Comparison of ENCODE assay signal across 20 cellular contexts in the genomic region with DNA sequence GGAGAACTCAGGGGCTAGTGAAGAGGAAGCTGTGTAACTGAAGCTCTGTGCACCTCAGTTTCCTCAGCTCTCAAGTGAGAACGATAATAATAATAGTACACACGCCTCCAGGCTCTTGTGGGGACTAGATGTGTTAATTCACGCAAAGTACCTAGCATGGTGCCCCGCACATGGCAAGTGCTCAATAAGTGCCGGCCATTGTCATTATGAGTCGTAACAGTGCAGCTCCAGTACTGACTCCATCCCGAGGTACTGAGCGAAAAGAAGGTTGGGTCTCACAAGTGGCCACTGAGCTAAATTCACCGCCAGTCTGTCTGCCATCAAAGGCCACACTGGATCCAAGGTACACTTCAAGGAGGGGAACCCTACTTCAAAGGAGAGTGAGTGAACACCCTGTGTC. TPM values are rescaled to one million over a fixed set of nuclear protein-coding genes. Genes with fewer than 3 reads are reported as not detected.
DNase-seq lines count a peak whose midpoint lies in the region; ATAC-seq, FAIRE-seq and TF ChIP-seq lines count a peak whose summit lies in the region.
"Had no signal": no experiment of that assay in that cellular context is flagged by ENCODE, and none has a peak within 500 bp of the region (broad histone marks: within the 10 kb centered on the region; RNA-seq: fewer than 3 reads in every experiment).

No MANE protein-coding gene starts in this region.

- H2BK20ac ChIP-seq in IMR-90 (ENCODE audit: low read depth, low read length): peak overlapping the region; percentile 12; the same call in 1 of the 2 replicates

- dilution Hi-C loops in IMR-90 (cut with HindIII; ENCODE audit: low sequenced_read_pairs, unreplicated experiment): no loop called here

- H3K27me3 ChIP-seq in BLaER1: no peaks in the 10 kb centered on the region
- H3K27me3 ChIP-seq in IMR-90 (ENCODE audit: control insufficient read depth, insufficient read depth, low read length): no peaks in the 10 kb centered on the region
- H3K27me3 ChIP-seq in GM12878 (replicated peaks in 1 of 2; ENCODE audit: control insufficient read depth in 2 of 2, insufficient read depth in 2 of 2, low read length in 1 of 2): no peaks in the 10 kb centered on the region

- TF ChIP-seq EP300 in GM12878 (IDR thresholded peaks at IDR 0.05; ENCODE audit: borderline replicate concordance in 1 of 2, control insufficient read depth in 1 of 2, low read depth in 2 of 2, low read length in 2 of 2): no peak

- TF ChIP-seq RAD21 in IMR-90 (IDR thresholded peaks at IDR 0.05; ENCODE audit: low read length): no peak
- TF ChIP-seq RAD21 in GM12878 (IDR thresholded peaks at IDR 0.05; ENCODE audit: insufficient read depth, low read depth, low read length): no peak

- H3K4me2 ChIP-seq in BLaER1 (peak overlapping the region; percentile 46), IMR-90 (ENCODE audit: low read depth, low read length) (no peak overlapping the region), GM12878 (ENCODE audit: control insufficient read depth, insufficient read depth) (no peak overlapping the region)
- H3K4me2 ChIP-seq: A549 had no signal

- RAD21 ChIA-PET in GM12878 (lab: Charles Lee; ENCODE audit: unreplicated experiment): no interaction called here

- POLR2A ChIA-PET in IMR-90 (lab: Charles Lee; ENCODE audit: unreplicated experiment) (no interaction called here), GM12878 (lab: Charles Lee) (no interaction called here)

- peaks cover 64 to 82% of the 10 kb centered on the region in 2 experiments for H3K79me1 ChIP-seq in IMR-90 (ENCODE audit: low read depth in 1 of 2, low read length in 2 of 2)

- H3K9me3 ChIP-seq in BLaER1 (no peaks in the 10 kb centered on the region), IMR-90 (ENCODE audit: control insufficient read depth, insufficient read depth, low read length) (no peaks in the 10 kb centered on the region), GM12878 (replicated peaks; ENCODE audit: control insufficient read depth, insufficient read depth, low read length) (no peaks in the 10 kb centered on the region)
- H3K9me3 ChIP-seq: A549, Caco-2 had no signal

- H3K27ac ChIP-seq in BLaER1: no peak overlapping the region; the same call in 1 of the 2 replicates
- H3K27ac ChIP-seq in IMR-90 (ENCODE audit: insufficient read depth, low read length): no peak overlapping the region
- H3K27ac ChIP-seq in GM12878 (ENCODE audit: control insufficient read depth, insufficient read depth): no peak overlapping the region
- H3K27ac ChIP-seq: 22Rv1, A549, C4-2B had no signal

- no peak overlapping the region; the same call in 1 of the 2 replicates for H3K4ac ChIP-seq in IMR-90 (ENCODE audit: low read depth, low read length)

- H2BK5ac ChIP-seq in IMR-90 (ENCODE audit: low read depth, low read length, poor library complexity, severe bottlenecking): no peak overlapping the region

- H2BK15ac ChIP-seq in IMR-90 (ENCODE audit: low read depth, low read length): no peak overlapping the region

- SMC1A ChIA-PET in GM12878 (lab: Charles Lee; ENCODE audit: uncharacterized antibody, unreplicated experiment): interaction anchor here (0.7 kb wide), 1 partner anchor 13 kb away, joined by 3 read pairs; no protein-coding TSS in a partner anchor

- peaks cover 9% of the 10 kb centered on the region for H3K36me3 ChIP-seq in BLaER1
- no peaks in the 10 kb centered on the region for H3K36me3 ChIP-seq in IMR-90 (ENCODE audit: control insufficient read depth, insufficient read depth, low read length)
- peaks cover 0 to under 1% of the 10 kb centered on the region in 2 experiments; a peak in 1 of 4 replicates for H3K36me3 ChIP-seq in GM12878 (ENCODE audit: control insufficient read depth in 2 of 2, insufficient read depth in 2 of 2, low read length in 1 of 2)

- no peak for ATAC-seq in IMR-90 (ENCODE audit: low read depth)
- ATAC-seq in GM12878: no peak
- ATAC-seq: A549; CD8-positive, alpha-beta T cell had no signal

- peak overlapping the region; percentile 0; the same call in 1 of the 2 replicates for H2AK5ac ChIP-seq in IMR-90 (ENCODE audit: low read depth, low read length)

- peaks cover 30% of the 10 kb centered on the region for H3K9me1 ChIP-seq in IMR-90 (ENCODE audit: insufficient read depth, low read length)

- no peaks in the 10 kb centered on the region for H3K79me2 ChIP-seq in GM12878 (ENCODE audit: control insufficient read depth, insufficient read depth, low read length)

- 0 out of 2 replicates have a peak overlapping the region, but pooled peaks have one; percentile 10 for H2BK120ac ChIP-seq in IMR-90 (ENCODE audit: low read depth, low read length)

- 93% methylated on average over 3 of the region's 9 CpGs; no CpG with 5 or more reads in 1 of the 2 experiments for WGBS in IMR-90 (ENCODE audit: extremely low coverage in 2 of 2, insufficient read length in 1 of 2), 2 experiments
- WGBS in GM12878 (ENCODE audit: insufficient coverage, insufficient replicate concordance, low lambda C conversion rate, missing lambda C conversion rate): 98% methylated on average over 9 of the region's 9 CpGs

- no peaks in the 10 kb centered on the region for H3K4me1 Mint-ChIP-seq in activated naive CD4-positive, alpha-beta T cell treated with anti-CD3 and anti-CD28 coated beads, Interleukin-2, amount 10 ng/mL, durations not matched to agents 7 days and 5 days

- H3K4me3 Mint-ChIP-seq in activated naive CD4-positive, alpha-beta T cell treated with anti-CD3 and anti-CD28 coated beads, Interleukin-2, amount 10 ng/mL, durations not matched to agents 7 days and 5 days: no peak overlapping the region
- H3K4me3 Mint-ChIP-seq: B cell; CD4-positive, alpha-beta T cell; CD8-positive, alpha-beta T cell had no signal

- no peak overlapping the region for H3K14ac ChIP-seq in IMR-90 (replicated peaks; ENCODE audit: low read depth, low read length)

- in situ Hi-C loops in IMR-90 (cut with MboI; ENCODE audit: low sequenced_read_pairs): no loop called here
- in situ Hi-C loops in GM12878 (cut with MboI): no loop called here

- H2AK9ac ChIP-seq in IMR-90 (replicated peaks; ENCODE audit: low read depth, low read length, poor library complexity): no peak overlapping the region

- H3K4me1 ChIP-seq in BLaER1 (peaks cover 54% of the 10 kb centered on the region), IMR-90 (ENCODE audit: control insufficient read depth, insufficient read depth, low read length) (peaks cover 16% of the 10 kb centered on the region), GM12878 (ENCODE audit: control insufficient read depth, insufficient read depth, low read length) (no peaks in the 10 kb centered on the region)

- TF ChIP-seq CTCF in IMR-90 (conservative IDR thresholded peaks at IDR 0.05; ENCODE audit: low read depth, low read length) (no peak), GM12878 (IDR thresholded peaks at IDR 0.05 in 2 of 3, conservative IDR thresholded peaks at IDR 0.05 in 1 of 3; ENCODE audit: control insufficient read depth in 2 of 3, extremely low read depth in 1 of 3, insufficient read depth in 1 of 3, low read depth in 3 of 3, low read length in 3 of 3) (no peak), foreskin fibroblast (IDR thresholded peaks at IDR 0.05; ENCODE audit: low read depth, low read length) (no peak)

- FAIRE-seq in GM12878 (lab: Jason Lieb, UNC): no peak
- FAIRE-seq: A549, D721Med, G401.6, GM12892, GM18507 had no signal

- CTCF ChIA-PET in IMR-90 (lab: Yijun Ruan, JAX) (no interaction called here), GM12878 (lab: Yijun Ruan, JAX) (interaction anchor here (1.1 kb wide), 1 partner anchor 9 kb away, joined by 3 read pairs; no protein-coding TSS in a partner anchor)
- CTCF ChIA-PET in activated naive CD4-positive, alpha-beta T cell treated with anti-CD3 and anti-CD28 coated beads, Interleukin-2, amount 10 ng/mL, durations not matched to agents 7 days and 5 days (lab: Charles Lee): interaction anchor here (0.8 kb wide), 1 partner anchor 63 kb away, joined by 3 read pairs; no protein-coding TSS in a partner anchor

- H3K27ac Mint-ChIP-seq in activated naive CD4-positive, alpha-beta T cell treated with anti-CD3 and anti-CD28 coated beads, Interleukin-2, amount 10 ng/mL, durations not matched to agents 7 days and 5 days: no peak overlapping the region
- H3K27ac Mint-ChIP-seq: B cell; CD4-positive, alpha-beta T cell; CD8-positive, alpha-beta T cell had no signal

- intact Hi-C loops in IMR-90 (cut with micrococcal nuclease): no loop called here
- intact Hi-C loops in GM12878 (cut with micrococcal nuclease; ENCODE audit: unreplicated experiment): no loop called here

- H4K20me1 ChIP-seq in BLaER1 (peaks cover 74% of the 10 kb centered on the region), IMR-90 (ENCODE audit: insufficient read depth, low read length) (peaks cover 11% of the 10 kb centered on the region; the same call in 1 of the 2 replicates), GM12878 (ENCODE audit: control insufficient read depth, insufficient read depth) (peaks cover 11% of the 10 kb centered on the region)

- H2AFZ ChIP-seq in IMR-90 (replicated peaks; ENCODE audit: low read length, poor library complexity): no peak overlapping the region
- no peak overlapping the region for H2AFZ ChIP-seq in GM12878 (ENCODE audit: control insufficient read depth, low read depth, low read length)

- H4K91ac ChIP-seq in IMR-90 (ENCODE audit: insufficient read depth, low read depth, low read length): no peak overlapping the region

- H3K18ac ChIP-seq in IMR-90 (ENCODE audit: low read depth, low read length): no peak overlapping the region

- no peaks in the 10 kb centered on the region for H3K27me3 Mint-ChIP-seq in activated naive CD4-positive, alpha-beta T cell treated with anti-CD3 and anti-CD28 coated beads, Interleukin-2, amount 10 ng/mL, durations not matched to agents 7 days and 5 days
- H3K27me3 Mint-ChIP-seq: B cell; CD4-positive, alpha-beta T cell had no signal

- H3K23ac ChIP-seq in IMR-90 (ENCODE audit: low read depth, low read length): no peak overlapping the region

- no peak overlapping the region for H3K56ac ChIP-seq in IMR-90 (ENCODE audit: extremely low read depth, insufficient read depth, low read length)

- no peaks in the 10 kb centered on the region for H3K9me3 Mint-ChIP-seq in activated naive CD4-positive, alpha-beta T cell treated with anti-CD3 and anti-CD28 coated beads, Interleukin-2, amount 10 ng/mL, durations not matched to agents 7 days and 5 days
- H3K9me3 Mint-ChIP-seq: CD4-positive, alpha-beta T cell; CD8-positive, alpha-beta T cell had no signal

- no peak overlapping the region for H4K5ac ChIP-seq in IMR-90 (ENCODE audit: low read depth, low read length)

- H4K8ac ChIP-seq in IMR-90 (ENCODE audit: low read depth in 2 of 2, low read length in 2 of 2): no peak overlapping the region

- H3K9ac ChIP-seq in BLaER1 (no peak overlapping the region), IMR-90 (ENCODE audit: low read depth, low read length) (no peak overlapping the region), GM12878 (ENCODE audit: control insufficient read depth, insufficient read depth, low read length) (no peak overlapping the region)

- H3K36me3 Mint-ChIP-seq in activated naive CD4-positive, alpha-beta T cell treated with anti-CD3 and anti-CD28 coated beads, Interleukin-2, amount 10 ng/mL, durations not matched to agents 7 days and 5 days: no peaks in the 10 kb centered on the region

- H3K4me3 ChIP-seq in BLaER1 (no peak overlapping the region), IMR-90 (ENCODE audit: insufficient read depth, low read depth, low read length) (no peak overlapping the region), GM12878 (no peak overlapping the region), foreskin fibroblast (ENCODE audit: low read depth in 1 of 2, low read length in 2 of 2) (no peak overlapping the region)
- H3K4me3 ChIP-seq: A549 had no signal

- DNase-seq in IMR-90 (no peak), GM12878 (ENCODE audit: low read depth, low spot score) (no peak), anterior cingulate cortex (lab: John Stamatoyannopoulos, UW) (no peak), foreskin fibroblast (no peak)
- DNase-seq in activated naive CD4-positive, alpha-beta T cell treated with anti-CD3 and anti-CD28 coated beads, Interleukin-2, amount 10 ng/mL, durations not matched to agents 7 days and 5 days: no peak
- DNase-seq: AML-193; Caco-2; Calu3; CD4-positive, alpha-beta T cell; CD8-positive, alpha-beta T cell; GF-D8 had no signal

- BruUV-seq in IMR-90 (replicated peaks; lab: Mats Ljungman, UMichigan): no TSS peak
- BruUV-seq in GM12878 (replicated peaks; lab: Mats Ljungman, UMichigan): no TSS peak

- TF ChIP-seq POLR2A in IMR-90 (IDR thresholded peaks at IDR 0.05; ENCODE audit: low read depth, low read length) (no peak), GM12878 (IDR thresholded peaks at IDR 0.05; ENCODE audit: low read depth, low read length) (no peak)

RNA-seq across cellular contexts. Expression of gene MED27, which starts 40.4 kb away (rescaled TPM):
- total RNA-seq in IMR-90 (2012; rRNA removed): 51.9 and 63.4 TPM in 2 replicates
- polyA plus RNA-seq in IMR-90 (2012; rRNA removed): 50.2 and 51.6 TPM in 2 replicates
- polyA plus RNA-seq in IMR-90 (2012; cell fraction: cytosol; rRNA removed): 33.8 and 51.4 TPM in 2 replicates
- 18.2 and 24.4 TPM in 2 replicates for polyA plus RNA-seq in IMR-90 (2012; cell fraction: nucleus; rRNA removed; ENCODE audit: low replicate concordance)
- total RNA-seq in GM12878 (2013; cell fraction: nucleolus; rRNA removed): 24.9 and 26.4 TPM in 2 replicates
- total RNA-seq in GM12878 (2014; rRNA removed): 31.9 and 34.2 TPM in 2 replicates
- total RNA-seq in GM12878 (2014; rRNA removed; fragmentation: Illumina TruSeq; extraction: Trizol): 17.3 and 20.3 TPM in 2 replicates
- 24.4 and 25.9 TPM in 2 replicates for total RNA-seq in GM12878 (2021)
- 15.6 TPM for polyA plus RNA-seq in GM12878 (2011; ENCODE audit: low read depth)
- polyA plus RNA-seq in GM12878 (2011; rRNA removed): 23.1 and 36.9 TPM in 2 replicates
- 48.8 and 50.9 TPM in 2 replicates for polyA plus RNA-seq in GM12878 (2011; cell fraction: cytosol; rRNA removed)
- 24.5 and 27.8 TPM in 2 replicates for polyA plus RNA-seq in GM12878 (2011; cell fraction: nucleus; rRNA removed)
- 17.0 and 17.5 TPM in 2 replicates for polyA plus RNA-seq in GM12878 (2012)
- polyA plus RNA-seq in GM12878 (2014; fragmentation: Illumina TruSeq; extraction: Trizol): 22.4 and 27.6 TPM in 2 replicates
- polyA plus RNA-seq in GM12878 (2014; fragmentation: Nextera tagmentation; extraction: Ambion mirVana): 10 to 100 TPM; 47.7 to 50.3 TPM
- polyA plus RNA-seq in GM12878 (2014; rRNA removed): 24.8 and 30.3 TPM in 2 replicates
- polyA plus RNA-seq in GM12878 (2016; fragmentation: Nextera tagmentation; extraction: Ambion mirVana): 10 to 100 TPM; 46.2 to 49.1 TPM
- polyA minus RNA-seq in GM12878 (2011; rRNA and poly(A)+ RNA removed): 35.1 and 41.1 TPM in 2 replicates
- 11.9 and 15.6 TPM in 2 replicates for polyA minus RNA-seq in GM12878 (2011; cell fraction: cytosol; rRNA and poly(A)+ RNA removed)
- polyA minus RNA-seq in GM12878 (2011; cell fraction: nucleus; rRNA and poly(A)+ RNA removed): 16.6 and 24.6 TPM in 2 replicates
